Comparison of ENCODE assay signal across 8 cellular contexts in genomic region chr10:124741922-124742417, GRCh38. TPM values are rescaled to one million over a fixed set of nuclear protein-coding genes. Genes with fewer than 3 reads are reported as not detected.
DNase-seq lines count a peak whose midpoint lies in the region; ATAC-seq and TF ChIP-seq lines count a peak whose summit lies in the region.

No MANE protein-coding gene starts in this region.

- no peak overlapping the region for H2AFZ ChIP-seq in parathyroid adenoma

- H3K9ac ChIP-seq in endodermal cell (ENCODE audit: extremely low read depth, low read length, poor library complexity, severe bottlenecking) (no peak overlapping the region), parathyroid adenoma (no peak overlapping the region)

- H3K27ac Mint-ChIP-seq in endodermal cell, result no peak overlapping the region

- WGBS in endodermal cell (ENCODE audit: insufficient coverage in 1 of 2, insufficient read length in 1 of 2), 2 experiments, result 61 to 69% methylated on average over 8 of the region's 9 CpGs

- H3K4me3 Mint-ChIP-seq in endodermal cell, result peak overlapping the region; percentile 84

- intact Hi-C loops in Panc1 (cut with micrococcal nuclease; ENCODE audit: unreplicated experiment), result loop anchor here (2.0 kb wide), 2 partner anchors 201 to 211 kb away; no protein-coding TSS in a partner anchor

- H3K36me3 ChIP-seq in Panc1 (ENCODE audit: control insufficient read depth, insufficient read depth, low read length) (no peaks in the 10 kb centered on the region), endodermal cell (ENCODE audit: control insufficient read depth, insufficient read depth, low read length) (no peaks in the 10 kb centered on the region), parathyroid adenoma (ENCODE audit: control insufficient read depth, insufficient read depth, low read length) (no peaks in the 10 kb centered on the region)

- H3K4me3 ChIP-seq in Panc1 (ENCODE audit: low read depth in 2 of 2, low read length in 2 of 2) (peak overlapping the region; percentile 71 to 77), endodermal cell (ENCODE audit: low read length) (peak overlapping the region; percentile 80), parathyroid adenoma (ENCODE audit: low read depth, low read length) (peak overlapping the region; percentile 30)

- H3K27ac ChIP-seq in Panc1 (ENCODE audit: low read length), result peak overlapping the region; percentile 86
- peak overlapping the region; percentile 76 for H3K27ac ChIP-seq in endodermal cell (ENCODE audit: low read depth, low read length)
- H3K27ac ChIP-seq in parathyroid adenoma, result peak overlapping the region; percentile 65

- no peaks in the 10 kb centered on the region for H3K27me3 Mint-ChIP-seq in endodermal cell (ENCODE audit: insufficient read depth)

- no peaks in the 10 kb centered on the region for H3K27me3 ChIP-seq in Panc1 (ENCODE audit: control insufficient read depth, insufficient read depth, low read length)
- no peaks in the 10 kb centered on the region for H3K27me3 ChIP-seq in endodermal cell (ENCODE audit: control insufficient read depth, insufficient read depth, low read length, poor library complexity, severe bottlenecking)
- no peaks in the 10 kb centered on the region for H3K27me3 ChIP-seq in parathyroid adenoma (ENCODE audit: control insufficient read depth, insufficient read depth, low read length)

- CTCF ChIA-PET in Panc1 (lab: Charles Lee), result interaction anchor here (0.7 to 1.8 kb wide), 15 partner anchors 9 to 211 kb away, joined by 3 to 23 read pairs (median 5); no protein-coding TSS in a partner anchor

- H3K4me1 Mint-ChIP-seq in endodermal cell, result peaks cover 62% of the 10 kb centered on the region

- peak overlapping the region; percentile 88 for H3K4me2 ChIP-seq in parathyroid adenoma (ENCODE audit: low read length)

- H3K4me1 ChIP-seq in Panc1 (ENCODE audit: control insufficient read depth, insufficient read depth, low read length) (peaks cover 71% of the 10 kb centered on the region), endodermal cell (ENCODE audit: control insufficient read depth, insufficient read depth, low read length) (peaks cover 23% of the 10 kb centered on the region), parathyroid adenoma (peaks cover 46% of the 10 kb centered on the region)

- TF ChIP-seq CTCF in Panc1 (IDR thresholded peaks at IDR 0.05) (no peak), endodermal cell (conservative IDR thresholded peaks at IDR 0.05) (no peak), parathyroid adenoma (IDR thresholded peaks at IDR 0.05) (no peak)

- no peaks in the 10 kb centered on the region for H3K36me3 Mint-ChIP-seq in endodermal cell (ENCODE audit: low read depth)

- H3K9me3 ChIP-seq in Panc1 (ENCODE audit: control insufficient read depth, insufficient read depth, low read depth, low read length) (no peaks in the 10 kb centered on the region), endodermal cell (ENCODE audit: control insufficient read depth, low read length) (no peaks in the 10 kb centered on the region), parathyroid adenoma (ENCODE audit: control insufficient read depth, low read length) (no peaks in the 10 kb centered on the region)

- POLR2A ChIA-PET in Panc1 (lab: Charles Lee), result interaction anchor here (0.7 kb wide), 1 partner anchor 206 kb away, joined by 5 read pairs; no protein-coding TSS in a partner anchor

- no peaks in the 10 kb centered on the region for H3K9me3 Mint-ChIP-seq in endodermal cell

- in situ Hi-C loops in G401 (cut with HindIII; ENCODE audit: low sequenced_read_pairs) (no loop called here), Panc1 (cut with HindIII; ENCODE audit: low pct_unique_long_range_greater_than_20kb, low sequenced_read_pairs) (no loop called here)

- ATAC-seq in Panc1 (no peak), HG03378 (IDR thresholded peaks at IDR 0.05; ENCODE audit: unreplicated experiment) (no peak), HG03095 (IDR thresholded peaks at IDR 0.05; ENCODE audit: unreplicated experiment) (no peak), GM18909 (IDR thresholded peaks at IDR 0.05; ENCODE audit: poor library complexity, unreplicated experiment) (no peak), HG02642 (IDR thresholded peaks at IDR 0.05; ENCODE audit: poor library complexity, unreplicated experiment) (no peak)

- DNase-seq in G401 (ENCODE audit: low spot score), result peak; percentile 77
- DNase-seq in Panc1 (ENCODE audit: low read depth, low spot score), result no peak
- peak; percentile 62 for DNase-seq in endodermal cell

- H3K79me2 ChIP-seq in parathyroid adenoma, result peaks cover 32% of the 10 kb centered on the region

- no TSS peak for BruUV-seq in Panc1 (replicated peaks; lab: Mats Ljungman, UMichigan)

RNA-seq across cellular contexts. Expression of gene FAM53B, which starts 2.2 kb away (rescaled TPM):
- 17.0 and 21.4 TPM in 2 replicates for total RNA-seq in G401 (2014; rRNA removed; shearing (Covaris generic))
- total RNA-seq in Panc1 (2021; ENCODE audit: unreplicated experiment) (42.5 TPM), endodermal cell (10 to 100 TPM; 19.3 to 22.6 TPM)
- polyA plus RNA-seq in Panc1 (2012; ENCODE audit: insufficient read length), result 31.8 TPM
- 21.4 TPM for polyA plus RNA-seq in endodermal cell (2013, experiment 1 of 2)
- polyA plus RNA-seq in endodermal cell (2013, experiment 2 of 2), result 20.2 TPM

RNA-seq across cellular contexts. Expression of gene EEF1AKMT2, which starts 49.7 kb away (rescaled TPM):
- 35.6 and 35.8 TPM in 2 replicates for total RNA-seq in G401 (2014; rRNA removed; shearing (Covaris generic))
- total RNA-seq in Panc1 (2021; ENCODE audit: unreplicated experiment), result 39.2 TPM
- polyA plus RNA-seq in Panc1 (2012; ENCODE audit: insufficient read length), result 24.1 TPM
- total RNA-seq in endodermal cell, result 10 to 100 TPM; 22.2 to 25.9 TPM
- 37.1 TPM for polyA plus RNA-seq in endodermal cell (2013, experiment 1 of 2)
- polyA plus RNA-seq in endodermal cell (2013, experiment 2 of 2), result 39.4 TPM

RNA-seq across cellular contexts. Expression of gene ABRAXAS2, which starts 59.6 kb away (rescaled TPM):
- 11.4 and 16.8 TPM in 2 replicates for total RNA-seq in G401 (2014; rRNA removed; shearing (Covaris generic))
- 19.5 TPM for total RNA-seq in Panc1 (2021; ENCODE audit: unreplicated experiment)
- 11.4 TPM for polyA plus RNA-seq in Panc1 (2012; ENCODE audit: insufficient read length)
- total RNA-seq in endodermal cell, result 10 to 100 TPM; 13.1 to 16.6 TPM
- polyA plus RNA-seq in endodermal cell (2013, experiment 1 of 2), result 14.5 TPM
- 14.9 TPM for polyA plus RNA-seq in endodermal cell (2013, experiment 2 of 2)

Comparison
In these comparisons a context has a peak if more than half of its experiments do, and no peak if none do; other contexts are left out.
1. H3K4me3 ChIP-seq: peak in every context shown above with its lines; median percentile 80 in endodermal cell; 74 in Panc1; 30 in parathyroid adenoma.